19 cellular contexts compared by ENCODE assay signal in the genomic region with DNA sequence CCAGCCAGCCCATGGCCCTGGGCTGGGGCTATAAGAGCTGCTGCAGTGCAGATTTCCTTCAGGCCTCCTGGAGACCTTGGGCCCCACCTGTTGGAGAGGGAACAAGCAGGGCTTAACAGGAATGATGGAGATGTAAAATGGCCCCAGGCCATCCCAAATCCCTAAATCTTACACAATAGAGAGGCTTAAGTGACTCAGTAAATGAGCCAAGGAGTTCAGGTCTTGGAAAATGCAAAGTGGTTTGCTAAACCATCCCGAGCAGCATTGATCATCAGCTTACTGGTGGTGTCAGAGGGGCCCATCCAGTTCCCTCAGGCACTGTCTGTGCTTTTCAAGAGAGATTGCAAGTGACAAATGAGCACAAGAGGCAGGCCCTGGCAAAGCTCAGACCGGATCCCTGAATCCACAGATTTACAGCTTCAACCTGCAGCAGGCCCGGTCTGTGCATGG.
A peak's percentile ranks its signal among the peaks of the same experiment; 100 is the strongest.
DNase-seq lines count a peak whose midpoint lies in the region; ATAC-seq and TF ChIP-seq lines count a peak whose summit lies in the region.
"Had no signal": no experiment of that assay in that cellular context is flagged by ENCODE, and none has a peak within 500 bp of the region (broad histone marks: within the 10 kb centered on the region; RNA-seq: fewer than 3 reads in every experiment).

No MANE protein-coding gene starts in this region.

- H3F3A ChIP-seq in GM23248 (ENCODE audit: insufficient read depth), result no peaks in the 10 kb centered on the region

- H2BK15ac ChIP-seq in mesendoderm (replicated peaks; ENCODE audit: low read depth), result no peak overlapping the region

- H3K27ac Mint-ChIP-seq in glutamatergic neuron (ENCODE audit: unreplicated experiment), result no peak overlapping the region
- no peak overlapping the region for H3K27ac Mint-ChIP-seq in stimulated activated naive B cell treated with anti-CD40 and anti-IgM and Interleukin-4, amounts not matched to agents 10 μg/mL and 1 μg/mL and 100 μg/mL, for 72 hours
- H3K27ac Mint-ChIP-seq: activated CD8-positive, alpha-beta T cell treated with anti-CD3 and anti-CD28 coated beads, Interleukin-2, amount 10 ng/mL, durations not matched to agents 7 days and 5 days; activated T-helper 17 cell treated with anti-CD3 and anti-CD28 coated beads, Interleukin-2, amount 50 U/mL, for 72 hours; memory B cell; nephron had no signal

- H3K36me3 Mint-ChIP-seq in glutamatergic neuron (ENCODE audit: unreplicated experiment), result no peaks in the 10 kb centered on the region
- H3K36me3 Mint-ChIP-seq in stimulated activated naive B cell treated with anti-CD40 and anti-IgM and Interleukin-4, amounts not matched to agents 10 μg/mL and 1 μg/mL and 100 μg/mL, for 72 hours, result no peaks in the 10 kb centered on the region
- H3K36me3 Mint-ChIP-seq: memory B cell had no signal

- H3K27ac ChIP-seq in GM23248, result no peak overlapping the region
- H3K27ac ChIP-seq in mesendoderm (ENCODE audit: low read depth, low read length), result no peak overlapping the region
- H3K27ac ChIP-seq: C4-2B, stomach had no signal

- no peak overlapping the region for H2AFZ ChIP-seq in GM23248

- no peak overlapping the region for H3K4ac ChIP-seq in mesendoderm (ENCODE audit: low read depth, low read length)

- no peaks in the 10 kb centered on the region for H3K9me3 ChIP-seq in GM23248 (ENCODE audit: low read depth)
- H3K9me3 ChIP-seq: stomach had no signal

- WGBS in GM23248 (ENCODE audit: low coverage in 1 of 2, low lambda C conversion rate in 2 of 2, missing lambda C conversion rate in 2 of 2), 2 experiments, result 74 to 82% methylated on average over 3 of the region's 3 CpGs
- WGBS in mesendoderm (ENCODE audit: extremely low coverage, insufficient coverage, low lambda C conversion rate), result no CpG with 5 or more reads among the region's 3 CpGs

- H2BK120ac ChIP-seq in mesendoderm (ENCODE audit: low read depth, low read length), result no peak overlapping the region

- H3K4me1 Mint-ChIP-seq in glutamatergic neuron (ENCODE audit: low read depth, unreplicated experiment), result peaks cover 11% of the 10 kb centered on the region
- H3K4me1 Mint-ChIP-seq in stimulated activated naive B cell treated with anti-CD40 and anti-IgM and Interleukin-4, amounts not matched to agents 10 μg/mL and 1 μg/mL and 100 μg/mL, for 72 hours, result peaks cover 22 to 32% of the 10 kb centered on the region in 2 donors

- H3K9me3 Mint-ChIP-seq in glutamatergic neuron (ENCODE audit: unreplicated experiment), result peaks cover 2% of the 10 kb centered on the region
- no peaks in the 10 kb centered on the region for H3K9me3 Mint-ChIP-seq in stimulated activated naive B cell treated with anti-CD40 and anti-IgM and Interleukin-4, amounts not matched to agents 10 μg/mL and 1 μg/mL and 100 μg/mL, for 72 hours
- H3K9me3 Mint-ChIP-seq: activated T-helper 17 cell treated with anti-CD3 and anti-CD28 coated beads, Interleukin-2, amount 50 U/mL, for 72 hours; memory B cell; nephron had no signal

- no peak overlapping the region for H4K5ac ChIP-seq in mesendoderm (ENCODE audit: low read length)

- H3K79me1 ChIP-seq in mesendoderm (ENCODE audit: low read length), result no peaks in the 10 kb centered on the region

- H3K18ac ChIP-seq in mesendoderm (ENCODE audit: low read length), result no peak overlapping the region

- peaks cover 8% of the 10 kb centered on the region for H3K27me3 Mint-ChIP-seq in glutamatergic neuron (ENCODE audit: unreplicated experiment)
- peaks cover 18 to 26% of the 10 kb centered on the region in 2 donors for H3K27me3 Mint-ChIP-seq in stimulated activated naive B cell treated with anti-CD40 and anti-IgM and Interleukin-4, amounts not matched to agents 10 μg/mL and 1 μg/mL and 100 μg/mL, for 72 hours

- H3K4me3 ChIP-seq in GM23248 (no peak overlapping the region), mesendoderm (ENCODE audit: low read length) (no peak overlapping the region)
- H3K4me3 ChIP-seq: stomach had no signal

- no peaks in the 10 kb centered on the region for H3K36me3 ChIP-seq in GM23248 (ENCODE audit: low read depth)
- no peaks in the 10 kb centered on the region for H3K36me3 ChIP-seq in mesendoderm (ENCODE audit: control insufficient read depth, insufficient read depth, low read length)
- H3K36me3 ChIP-seq: stomach had no signal

- no peak overlapping the region for H3K23ac ChIP-seq in mesendoderm (ENCODE audit: low read length)

- no peak overlapping the region for H2BK5ac ChIP-seq in mesendoderm (ENCODE audit: low read length)

- H3K4me1 ChIP-seq in GM23248 (ENCODE audit: insufficient read depth), result no peaks in the 10 kb centered on the region
- no peaks in the 10 kb centered on the region for H3K4me1 ChIP-seq in mesendoderm (ENCODE audit: control insufficient read depth, low read depth, low read length)

- H4K8ac ChIP-seq in mesendoderm (ENCODE audit: low read depth, low read length), result no peak overlapping the region

- no peak overlapping the region for H2AK5ac ChIP-seq in mesendoderm (ENCODE audit: low read length)

- TF ChIP-seq CTCF in glutamatergic neuron (IDR thresholded peaks at IDR 0.05; ENCODE audit: partially characterized antibody, unreplicated experiment), result no peak

- H3K9ac ChIP-seq in GM23248 (no peak overlapping the region), mesendoderm (ENCODE audit: low read length) (no peak overlapping the region)

- H3K4me3 Mint-ChIP-seq in glutamatergic neuron (ENCODE audit: unreplicated experiment), result no peak overlapping the region
- no peak overlapping the region for H3K4me3 Mint-ChIP-seq in stimulated activated naive B cell treated with anti-CD40 and anti-IgM and Interleukin-4, amounts not matched to agents 10 μg/mL and 1 μg/mL and 100 μg/mL, for 72 hours
- H3K4me3 Mint-ChIP-seq: activated CD8-positive, alpha-beta T cell treated with anti-CD3 and anti-CD28 coated beads, Interleukin-2, amount 10 ng/mL, durations not matched to agents 7 days and 5 days; activated T-helper 17 cell treated with anti-CD3 and anti-CD28 coated beads, Interleukin-2, amount 50 U/mL, for 72 hours; memory B cell; nephron had no signal

- in situ Hi-C loops in GM23248 (cut with MboI), result no loop called here

- no peak for ATAC-seq in stimulated activated naive B cell treated with anti-CD40 and anti-IgM and Interleukin-4, amounts not matched to agents 10 μg/mL and 1 μg/mL and 100 μg/mL, for 72 hours (replicated peaks)
- ATAC-seq: activated CD8-positive, alpha-beta T cell treated with anti-CD3 and anti-CD28 coated beads, Interleukin-2, amount 10 ng/mL, durations not matched to agents 7 days and 5 days; activated T-helper 17 cell treated with anti-CD3 and anti-CD28 coated beads, Interleukin-2, amount 50 U/mL, for 72 hours had no signal

- H3K27me3 ChIP-seq in GM23248 (replicated peaks; ENCODE audit: insufficient read depth), result peaks cover 27% of the 10 kb centered on the region
- H3K27me3 ChIP-seq in mesendoderm (ENCODE audit: insufficient read depth, low read length, poor library complexity), result no peaks in the 10 kb centered on the region

- H3K4me2 ChIP-seq in GM23248 (ENCODE audit: unreplicated experiment), result no peak overlapping the region
- no peak overlapping the region for H3K4me2 ChIP-seq in mesendoderm (ENCODE audit: low read length)

- peak; percentile 41 for DNase-seq in GM23248
- peak; percentile 65 for DNase-seq in M059J (ENCODE audit: low read depth)
- DNase-seq in amniotic epithelial cell (ENCODE audit: low read depth), result peak; percentile 72
- peak; percentile 95 for DNase-seq in mesendoderm
- no peak for DNase-seq in glutamatergic neuron
- no peak for DNase-seq in 8988T
- DNase-seq in activated CD8-positive, alpha-beta memory T cell treated with anti-CD3 and anti-CD28 coated beads for 24 hours, result no peak
- DNase-seq in stimulated activated naive B cell treated with anti-CD40 and anti-IgM and Interleukin-4, amounts not matched to agents 10 μg/mL and 1 μg/mL and 100 μg/mL, for 72 hours, result no peak
- DNase-seq: activated CD8-positive, alpha-beta T cell treated with anti-CD3 and anti-CD28 coated beads, Interleukin-2, amount 10 ng/mL, durations not matched to agents 7 days and 5 days; DMS53; NCI-H1694; NCI-H510A treated with DMSO at 0.1 percent for 48 hours; stimulated activated CD4-positive, alpha-beta T cell treated with anti-CD3 and anti-CD28 coated beads, Interleukin-15, amount 100 ng/mL, for 24 hours; stomach; SW 1271 had no signal

- H3K79me2 ChIP-seq in GM23248 (ENCODE audit: insufficient read depth) (no peaks in the 10 kb centered on the region), mesendoderm (ENCODE audit: control insufficient read depth, insufficient read depth, low read length) (no peaks in the 10 kb centered on the region)

- no peaks in the 10 kb centered on the region for H4K20me1 ChIP-seq in GM23248 (ENCODE audit: insufficient read depth)

- no peak overlapping the region for H3K56ac ChIP-seq in mesendoderm (ENCODE audit: low read length)

- no peaks in the 10 kb centered on the region for H3K9me2 ChIP-seq in GM23248 (ENCODE audit: insufficient read depth)

Comparison
In these comparisons a context has a peak if more than half of its experiments do, and no peak if none do; other contexts are left out.
1. DNase-seq: peak in GM23248 (single experiment), M059J (single experiment), amniotic epithelial cell (single experiment) and mesendoderm (single experiment); none in glutamatergic neuron (single experiment), 8988T (single experiment), activated CD8-positive, alpha-beta memory T cell treated with anti-CD3 and anti-CD28 coated beads for 24 hours (single experiment) and stimulated activated naive B cell treated with anti-CD40 and anti-IgM and Interleukin-4, amounts not matched to agents 10 μg/mL and 1 μg/mL and 100 μg/mL, for 72 hours (single experiment).